21 cellular contexts compared by ENCODE assay signal in the genomic region with DNA sequence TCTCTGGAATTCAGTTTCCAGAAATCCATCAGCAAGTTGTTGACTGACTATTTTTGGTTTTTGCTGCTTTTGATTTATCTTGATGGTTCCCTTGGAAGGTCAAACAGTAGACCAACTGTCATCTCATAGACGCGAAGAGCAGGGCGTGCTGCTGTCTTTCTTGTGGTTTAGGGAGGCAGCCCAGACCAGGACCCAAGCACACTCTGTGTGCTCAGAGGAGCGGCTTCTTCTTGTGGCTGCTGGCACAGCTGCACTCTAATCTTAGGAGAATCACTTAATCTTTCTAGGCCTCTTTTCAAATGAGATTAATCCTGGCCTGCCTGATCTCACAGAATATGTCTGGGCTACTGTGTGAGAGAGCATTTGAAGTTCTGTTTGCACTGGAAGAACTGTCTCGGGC.
DNase-seq lines count a peak whose midpoint lies in the region; ATAC-seq and TF ChIP-seq lines count a peak whose summit lies in the region.
"Had no signal": no experiment of that assay in that cellular context is flagged by ENCODE, and none has a peak within 500 bp of the region (broad histone marks: within the 10 kb centered on the region; RNA-seq: fewer than 3 reads in every experiment).

No MANE protein-coding gene starts in this region.

- H3K27me3 Mint-ChIP-seq in WTC11 (ENCODE audit: low read depth) (no peaks in the 10 kb centered on the region), neural progenitor cell (ENCODE audit: insufficient read depth, low read depth) (no peaks in the 10 kb centered on the region)
- H3K27me3 Mint-ChIP-seq in activated CD8-positive, alpha-beta T cell treated with anti-CD3 and anti-CD28 coated beads, Interleukin-2, amount 10 ng/mL, durations not matched to agents 7 days and 5 days (ENCODE audit: low read depth), result no peaks in the 10 kb centered on the region
- H3K27me3 Mint-ChIP-seq: activated naive CD4-positive, alpha-beta T cell treated with anti-CD3 and anti-CD28 coated beads, Interleukin-2, amount 50 U/mL, for 24 hours; naive thymus-derived CD4-positive, alpha-beta T cell; stimulated activated naive CD8-positive, alpha-beta T cell treated with anti-CD3 and anti-CD28 coated beads, Interleukin-15, Interleukin-2, amounts not matched to agents 100 ng/mL and 50 ng/mL, for 24 hours had no signal

- peak overlapping the region; percentile 14; the same call in 1 of the 2 replicates for H3K27ac Mint-ChIP-seq in WTC11
- H3K27ac Mint-ChIP-seq in neural progenitor cell, result peak overlapping the region; percentile 32
- H3K27ac Mint-ChIP-seq in activated CD8-positive, alpha-beta T cell treated with anti-CD3 and anti-CD28 coated beads, Interleukin-2, amount 10 ng/mL, durations not matched to agents 7 days and 5 days, result no peak overlapping the region
- H3K27ac Mint-ChIP-seq: activated naive CD4-positive, alpha-beta T cell treated with anti-CD3 and anti-CD28 coated beads, Interleukin-2, amount 50 U/mL, for 24 hours; stimulated activated naive CD8-positive, alpha-beta T cell treated with anti-CD3 and anti-CD28 coated beads, Interleukin-15, Interleukin-2, amounts not matched to agents 100 ng/mL and 50 ng/mL, for 24 hours had no signal

- POLR2A ChIA-PET in WTC11 (lab: Charles Lee), result no interaction called here
- POLR2A ChIA-PET in activated CD8-positive, alpha-beta T cell treated with anti-CD3 and anti-CD28 coated beads, Interleukin-2, amount 10 ng/mL, durations not matched to agents 7 days and 5 days (lab: Charles Lee), result interaction anchor here (1.5 kb wide), 1 partner anchor 18 kb away, joined by 3 read pairs; no protein-coding TSS in a partner anchor

- TF ChIP-seq CTCF in WTC11 (IDR thresholded peaks at IDR 0.05) (no peak), neural progenitor cell (IDR thresholded peaks at IDR 0.05) (no peak), coronary artery (IDR thresholded peaks at IDR 0.05) (no peak)

- H3K27me3 ChIP-seq in neural progenitor cell (no peaks in the 10 kb centered on the region), neuronal stem cell (ENCODE audit: control insufficient read depth in 3 of 3, insufficient read depth in 3 of 3, low read depth in 1 of 3, low read length in 3 of 3) (no peaks in the 10 kb centered on the region)
- H3K27me3 ChIP-seq: breast epithelium, upper lobe of left lung had no signal

- H3K4me1 ChIP-seq in neural progenitor cell (no peaks in the 10 kb centered on the region), neuronal stem cell (ENCODE audit: control insufficient read depth in 2 of 2, insufficient read depth in 1 of 2, low read depth in 1 of 2, low read length in 2 of 2) (peaks cover 0 to 2% of the 10 kb centered on the region in 2 donors)
- H3K4me1 ChIP-seq: breast epithelium, prostate gland, upper lobe of left lung had no signal

- peaks cover 3% of the 10 kb centered on the region for H3K79me2 ChIP-seq in neural progenitor cell (ENCODE audit: low read depth)

- no peak for ATAC-seq in WTC11
- ATAC-seq in GM19328 (IDR thresholded peaks at IDR 0.05; ENCODE audit: unreplicated experiment), result no peak
- no peak for ATAC-seq in activated CD8-positive, alpha-beta T cell treated with anti-CD3 and anti-CD28 coated beads, Interleukin-2, amount 10 ng/mL, durations not matched to agents 7 days and 5 days
- ATAC-seq: left ventricle myocardium superior; naive thymus-derived CD4-positive, alpha-beta T cell had no signal

- no CpG with 5 or more reads among the region's 5 CpGs for WGBS in neuronal stem cell (ENCODE audit: extremely low coverage in 2 of 2, insufficient read length in 2 of 2, insufficient replicate concordance in 1 of 2), 2 donors

- no peak overlapping the region for H3K4me3 ChIP-seq in neural progenitor cell
- H3K4me3 ChIP-seq in neuronal stem cell (ENCODE audit: low read length in 2 of 2), result no peak overlapping the region
- H3K4me3 ChIP-seq in coronary artery, result no peak overlapping the region
- H3K4me3 ChIP-seq: breast epithelium, prostate gland, upper lobe of left lung had no signal

- H3F3A ChIP-seq in neural progenitor cell (ENCODE audit: low read depth), result no peaks in the 10 kb centered on the region

- H2BK120ac ChIP-seq in neuronal stem cell (ENCODE audit: low read depth, low read length), result no peak overlapping the region

- H3K23ac ChIP-seq in neuronal stem cell (ENCODE audit: low read depth, low read length, poor library complexity), result no peak overlapping the region

- H3K27ac ChIP-seq in neural progenitor cell (no peak overlapping the region), neuronal stem cell (replicated peaks; ENCODE audit: low read length) (no peak overlapping the region), coronary artery (no peak overlapping the region)
- H3K27ac ChIP-seq: breast epithelium, prostate gland, RWPE1, upper lobe of left lung had no signal

- H4K91ac ChIP-seq in neuronal stem cell (ENCODE audit: low read depth, low read length, poor library complexity), result no peak overlapping the region

- no peaks in the 10 kb centered on the region for H3K9me3 Mint-ChIP-seq in WTC11
- H3K9me3 Mint-ChIP-seq in neural progenitor cell, result no peaks in the 10 kb centered on the region
- no peaks in the 10 kb centered on the region for H3K9me3 Mint-ChIP-seq in activated CD8-positive, alpha-beta T cell treated with anti-CD3 and anti-CD28 coated beads, Interleukin-2, amount 10 ng/mL, durations not matched to agents 7 days and 5 days (ENCODE audit: insufficient read depth)
- H3K9me3 Mint-ChIP-seq: activated naive CD4-positive, alpha-beta T cell treated with anti-CD3 and anti-CD28 coated beads, Interleukin-2, amount 50 U/mL, for 24 hours; naive thymus-derived CD4-positive, alpha-beta T cell; stimulated activated naive CD8-positive, alpha-beta T cell treated with anti-CD3 and anti-CD28 coated beads, Interleukin-15, Interleukin-2, amounts not matched to agents 100 ng/mL and 50 ng/mL, for 24 hours had no signal

- no peak overlapping the region for H3K18ac ChIP-seq in neuronal stem cell (ENCODE audit: low read length)

- H3K36me3 Mint-ChIP-seq in WTC11 (peaks cover 41% of the 10 kb centered on the region), neural progenitor cell (peaks cover 35% of the 10 kb centered on the region)
- peaks cover 52% of the 10 kb centered on the region for H3K36me3 Mint-ChIP-seq in activated CD8-positive, alpha-beta T cell treated with anti-CD3 and anti-CD28 coated beads, Interleukin-2, amount 10 ng/mL, durations not matched to agents 7 days and 5 days (ENCODE audit: low read depth)

- H3K4me2 ChIP-seq in neural progenitor cell, result no peak overlapping the region
- H3K4me2 ChIP-seq in neuronal stem cell (ENCODE audit: insufficient read depth, low read length, poor library complexity, severe bottlenecking), result no peak overlapping the region

- no peak overlapping the region for H3K4me3 Mint-ChIP-seq in WTC11
- no peak overlapping the region for H3K4me3 Mint-ChIP-seq in neural progenitor cell
- no peak overlapping the region for H3K4me3 Mint-ChIP-seq in activated CD8-positive, alpha-beta T cell treated with anti-CD3 and anti-CD28 coated beads, Interleukin-2, amount 10 ng/mL, durations not matched to agents 7 days and 5 days
- H3K4me3 Mint-ChIP-seq: activated naive CD4-positive, alpha-beta T cell treated with anti-CD3 and anti-CD28 coated beads, Interleukin-2, amount 50 U/mL, for 24 hours; stimulated activated naive CD8-positive, alpha-beta T cell treated with anti-CD3 and anti-CD28 coated beads, Interleukin-15, Interleukin-2, amounts not matched to agents 100 ng/mL and 50 ng/mL, for 24 hours had no signal

- H3K4me1 Mint-ChIP-seq in WTC11 (peaks cover 2% of the 10 kb centered on the region), neural progenitor cell (peaks cover 6% of the 10 kb centered on the region)
- H3K4me1 Mint-ChIP-seq in activated CD8-positive, alpha-beta T cell treated with anti-CD3 and anti-CD28 coated beads, Interleukin-2, amount 10 ng/mL, durations not matched to agents 7 days and 5 days (ENCODE audit: low read depth), result peaks cover 7% of the 10 kb centered on the region

- no peak overlapping the region for H3K4ac ChIP-seq in neuronal stem cell (ENCODE audit: low read length)

- DNase-seq in HUDEP-2 (lab: John Stamatoyannopoulos, UW; ENCODE audit: unreplicated experiment in 76 of 76) (peak in 73 of 76 experiments; percentile 16 to 89 (median 67)), NCI-H524 treated with DMSO at 0.1 percent for 48 hours (lab: John Stamatoyannopoulos, UW) (peak; percentile 79), WTC11 (ENCODE audit: low spot score) (no peak), neural progenitor cell (ENCODE audit: low spot score) (peak; percentile 49), neuronal stem cell (ENCODE audit: low spot score) (no peak), coronary artery (ENCODE audit: low spot score) (no peak)
- no peak for DNase-seq in activated CD8-positive, alpha-beta T cell treated with anti-CD3 and anti-CD28 coated beads, Interleukin-2, amount 10 ng/mL, durations not matched to agents 7 days and 5 days
- DNase-seq: AML-193; DMS 273 treated with DMSO at 0.1 percent for 48 hours; GF-D8; left ventricle myocardium superior; naive thymus-derived CD4-positive, alpha-beta T cell; NCI-H1417; NCI-H2171; upper lobe of left lung had no signal

- no peak overlapping the region for H3K14ac ChIP-seq in neuronal stem cell (ENCODE audit: low read length)

- no peak overlapping the region for H4K8ac ChIP-seq in neuronal stem cell (ENCODE audit: low read depth, low read length)

- H3K79me1 ChIP-seq in neuronal stem cell (ENCODE audit: low read depth, low read length), result no peaks in the 10 kb centered on the region

- H2BK5ac ChIP-seq in neuronal stem cell (ENCODE audit: low read length), result no peak overlapping the region

- CTCF ChIA-PET in WTC11 (lab: Charles Lee), result interaction anchor here (0.6 kb wide), 1 partner anchor 19 kb away, joined by 4 read pairs; no protein-coding TSS in a partner anchor
- CTCF ChIA-PET in activated CD8-positive, alpha-beta T cell treated with anti-CD3 and anti-CD28 coated beads, Interleukin-2, amount 10 ng/mL, durations not matched to agents 7 days and 5 days (lab: Charles Lee), result interaction anchor here (1.5 kb wide), 1 partner anchor 23 kb away, joined by 6 read pairs; no protein-coding TSS in a partner anchor

- H2AFZ ChIP-seq in neural progenitor cell (replicated peaks) (no peak overlapping the region), neuronal stem cell (ENCODE audit: low read length) (no peak overlapping the region)

- no peak overlapping the region for H2BK12ac ChIP-seq in neuronal stem cell (ENCODE audit: low read length)

- H3K9ac ChIP-seq in neural progenitor cell, result no peak overlapping the region
- H3K9ac ChIP-seq in neuronal stem cell (ENCODE audit: low read depth, low read length, poor library complexity), result no peak overlapping the region

- H4K20me1 ChIP-seq in neural progenitor cell (ENCODE audit: low read depth), result peaks cover 12% of the 10 kb centered on the region

- peaks cover 4% of the 10 kb centered on the region for H3K36me3 ChIP-seq in neural progenitor cell
- peaks cover 12 to 66% of the 10 kb centered on the region in 2 donors for H3K36me3 ChIP-seq in neuronal stem cell (replicated peaks in 1 of 2; ENCODE audit: control insufficient read depth in 2 of 2, insufficient read depth in 2 of 2, low read length in 2 of 2)
- H3K36me3 ChIP-seq: breast epithelium, prostate gland had no signal

- H2AK5ac ChIP-seq in neuronal stem cell (ENCODE audit: low read depth, low read length), result no peak overlapping the region

- H3K9me3 ChIP-seq in neural progenitor cell (ENCODE audit: low read depth) (no peaks in the 10 kb centered on the region), neuronal stem cell (replicated peaks in 1 of 2; ENCODE audit: control insufficient read depth in 2 of 2, insufficient read depth in 1 of 2, low read depth in 1 of 2, low read length in 2 of 2) (no peaks in the 10 kb centered on the region)
- H3K9me3 ChIP-seq: breast epithelium, prostate gland, upper lobe of left lung had no signal

- no peak overlapping the region for H2BK15ac ChIP-seq in neuronal stem cell (ENCODE audit: low read length)

Comparison
In these comparisons a context has a peak if more than half of its experiments do, and no peak if none do; other contexts are left out.
1. DNase-seq: peak in HUDEP-2 (73 of 76), NCI-H524 treated with DMSO at 0.1 percent for 48 hours (single experiment) and neural progenitor cell (single experiment); none in WTC11 (single experiment), neuronal stem cell (single experiment), coronary artery (single experiment) and activated CD8-positive, alpha-beta T cell treated with anti-CD3 and anti-CD28 coated beads, Interleukin-2, amount 10 ng/mL, durations not matched to agents 7 days and 5 days (single experiment).